In genomic region chr7:5429253-5429856, GRCh38 we compare ENCODE assay signal across 8 cellular contexts. TPM values are rescaled to one million over a fixed set of nuclear protein-coding genes. Genes with fewer than 3 reads are reported as not detected.
DNase-seq lines count a peak whose midpoint lies in the region; ATAC-seq and TF ChIP-seq lines count a peak whose summit lies in the region.

No MANE protein-coding gene starts in this region.

- peaks cover 0 to 6% of the 10 kb centered on the region in 2 donors for H3K36me3 ChIP-seq in ascending aorta
- H3K36me3 ChIP-seq in iPS-18a (ENCODE audit: control insufficient read depth, low read depth, low read length), result no peaks in the 10 kb centered on the region
- H3K36me3 ChIP-seq in skeletal muscle satellite cell (ENCODE audit: insufficient read depth, low read length), result peaks cover 6% of the 10 kb centered on the region

- H3K9me3 Mint-ChIP-seq in CD14-positive monocyte (peaks cover 5 to 13% (median 9%) of the 10 kb centered on the region in 7 donors), HFFc6 (peaks cover 4% of the 10 kb centered on the region; the same call in 1 of the 2 replicates)

- peak overlapping the region; percentile 99 for H3K4me2 ChIP-seq in skeletal muscle satellite cell (ENCODE audit: low read length)

- H3K36me3 Mint-ChIP-seq in CD14-positive monocyte, result peaks cover 18 to 23% of the 10 kb centered on the region in 2 donors
- H3K36me3 Mint-ChIP-seq in HFFc6 (ENCODE audit: low read depth), result peaks cover 25% of the 10 kb centered on the region

- H3K4me1 ChIP-seq in ascending aorta (peaks cover 0 to 9% of the 10 kb centered on the region in 2 donors), iPS-18a (ENCODE audit: control insufficient read depth, low read depth, low read length) (peaks cover 16% of the 10 kb centered on the region), skeletal muscle satellite cell (ENCODE audit: control insufficient read depth, insufficient read depth, low read length) (peaks cover 27% of the 10 kb centered on the region)

- intact Hi-C loops in CD14-positive monocyte (cut with micrococcal nuclease), result no loop called here
- intact Hi-C loops in ascending aorta (cut with DNase I), result no loop called here

- TF ChIP-seq CTCF in CD14-positive monocyte (IDR thresholded peaks at IDR 0.05), result no peak
- no peak for TF ChIP-seq CTCF in HFFc6 (IDR thresholded peaks at IDR 0.05)
- TF ChIP-seq CTCF in ascending aorta (IDR thresholded peaks at IDR 0.05), result no peak

- H3K9me3 ChIP-seq in ascending aorta, result no peaks in the 10 kb centered on the region
- H3K9me3 ChIP-seq in iPS-18a (ENCODE audit: control insufficient read depth, low read depth, low read length), result no peaks in the 10 kb centered on the region
- no peaks in the 10 kb centered on the region for H3K9me3 ChIP-seq in skeletal muscle satellite cell (replicated peaks; ENCODE audit: low read length)

- no peaks in the 10 kb centered on the region for H3K27me3 ChIP-seq in ascending aorta
- peaks cover 77% of the 10 kb centered on the region for H3K27me3 ChIP-seq in iPS-18a (ENCODE audit: control insufficient read depth, insufficient read depth, low read length)
- no peaks in the 10 kb centered on the region for H3K27me3 ChIP-seq in skeletal muscle satellite cell (ENCODE audit: control insufficient read depth, insufficient read depth, low read length)

- H3K27ac Mint-ChIP-seq in CD14-positive monocyte (peak overlapping the region in 6 of 7 donors; percentile 19 to 85 (median 64)), HFFc6 (peak overlapping the region; percentile 99)

- no peak for ATAC-seq in GM21825 (IDR thresholded peaks at IDR 0.05; ENCODE audit: unreplicated experiment)

- peak overlapping the region; percentile 98 to 99 for H3K4me3 Mint-ChIP-seq in CD14-positive monocyte
- peak overlapping the region; percentile 92 for H3K4me3 Mint-ChIP-seq in HFFc6

- H3K9ac ChIP-seq in iPS-18a (ENCODE audit: low read length), result peak overlapping the region; percentile 46
- peak overlapping the region; percentile 100 for H3K9ac ChIP-seq in skeletal muscle satellite cell (ENCODE audit: low read depth, low read length)

- H3K4me3 ChIP-seq in ascending aorta, result peak overlapping the region; percentile 82 to 84
- H3K4me3 ChIP-seq in iPS-18a (ENCODE audit: low read length), result peak overlapping the region; percentile 81
- peak overlapping the region; percentile 99 for H3K4me3 ChIP-seq in skeletal muscle satellite cell (ENCODE audit: low read length)

- peaks cover 31% of the 10 kb centered on the region for H3K4me1 Mint-ChIP-seq in CD14-positive monocyte
- peaks cover 20% of the 10 kb centered on the region for H3K4me1 Mint-ChIP-seq in HFFc6 (ENCODE audit: low read depth)

- H3K27ac ChIP-seq in ascending aorta, result peak overlapping the region; percentile 95 to 98
- no peak overlapping the region for H3K27ac ChIP-seq in iPS-18a (ENCODE audit: low read length)

- H3K27me3 Mint-ChIP-seq in CD14-positive monocyte (ENCODE audit: low read depth in 3 of 3), result peaks cover 1 to 3% (median 2%) of the 10 kb centered on the region in 3 donors
- peaks cover 14% of the 10 kb centered on the region for H3K27me3 Mint-ChIP-seq in HFFc6 (ENCODE audit: insufficient read depth)

- DNase-seq in CD14-positive monocyte (ENCODE audit: low spot score), result no peak
- no peak for DNase-seq in HFFc6
- no peak for DNase-seq in ascending aorta (ENCODE audit: low spot score in 2 of 2)
- no peak for DNase-seq in NCI-H1694 (lab: John Stamatoyannopoulos, UW)
- no peak for DNase-seq in GM03348 (ENCODE audit: low spot score)

RNA-seq across cellular contexts. Expression of gene TNRC18, which starts 5.7 kb away (rescaled TPM):
- polyA plus RNA-seq in CD14-positive monocyte, result under 1 TPM; 0.64 to 0.70 TPM
- total RNA-seq in HFFc6 (2021; fragmentation: NEBNext Ultra II Directional; extraction: Animal tissue kit (Norgen Biotek cat#: 25700)), result 10 to 100 TPM; 70.6 to 87.1 (median 79.9) TPM
- 240 TPM for total RNA-seq in ascending aorta
- 40.8 and 49.7 TPM in 2 replicates for total RNA-seq in skeletal muscle satellite cell (2012; rRNA removed)
